1 cellular context compared by ENCODE assay signal in genomic region chr20:38888059-38888831, GRCh38.
TF ChIP-seq lines count a peak whose summit lies in the region.

No MANE protein-coding gene starts in this region.

TF ChIP-seq in HepG2, 621 proteins besides CTCF, POLR2A, EP300 and RAD21 (continued from another document and continues in another):
- TF ChIP-seq MAX (IDR thresholded peaks at IDR 0.05) (no peak; the same call in 1 of the 2 replicates), ZNF747 (CRISPR knock-in tag; IDR thresholded peaks at IDR 0.05; ENCODE audit: borderline replicate concordance) (0 out of 2 replicates have a peak, but pooled peaks have one; percentile 25), ZNF598 (CRISPR knock-in tag; IDR thresholded peaks at IDR 0.05; ENCODE audit: borderline replicate concordance) (0 out of 2 replicates have a peak, but pooled peaks have one; percentile 48), ZNF776 (CRISPR knock-in tag; IDR thresholded peaks at IDR 0.05) (peak; percentile 71; the same call in 1 of the 2 replicates), XRCC5 (optimal IDR thresholded peaks at IDR 0.05; ENCODE audit: low read length) (peak; percentile 28), HDAC1 (CRISPR knock-in tag; IDR thresholded peaks at IDR 0.05) (peak; percentile 72; the same call in 1 of the 2 replicates), ZBTB43 (CRISPR knock-in tag; conservative IDR thresholded peaks at IDR 0.05) (no peak), CBX1 (IDR thresholded peaks at IDR 0.05; ENCODE audit: low read depth) (no peak), SNAPC5 (CRISPR knock-in tag; IDR thresholded peaks at IDR 0.05; ENCODE audit: borderline replicate concordance) (no peak), ARID4A (CRISPR knock-in tag; IDR thresholded peaks at IDR 0.05; ENCODE audit: borderline replicate concordance) (peak; percentile 41; the same call in 1 of the 2 replicates), HIVEP1 (CRISPR knock-in tag; IDR thresholded peaks at IDR 0.05) (peak; percentile 58; the same call in 1 of the 2 replicates), ZNF782 (CRISPR knock-in tag; IDR thresholded peaks at IDR 0.05; ENCODE audit: borderline replicate concordance) (no peak; the same call in 1 of the 2 replicates), ZNF10 (CRISPR knock-in tag; IDR thresholded peaks at IDR 0.05; ENCODE audit: borderline replicate concordance, low read depth) (no peak), TEAD2 (CRISPR knock-in tag; IDR thresholded peaks at IDR 0.05) (no peak), PHF8 (CRISPR knock-in tag; IDR thresholded peaks at IDR 0.05) (no peak), PITX1 (CRISPR knock-in tag; IDR thresholded peaks at IDR 0.05) (peak; percentile 91), CAMTA2 (CRISPR knock-in tag; IDR thresholded peaks at IDR 0.05; ENCODE audit: borderline replicate concordance) (no peak), ZNF891 (CRISPR knock-in tag; IDR thresholded peaks at IDR 0.05) (peak; percentile 63), HNRNPUL1 (IDR thresholded peaks at IDR 0.05; ENCODE audit: low read depth, low read length) (no peak), ZNF274 (CRISPR knock-in tag; IDR thresholded peaks at IDR 0.05) (no peak), TEAD3 (CRISPR knock-in tag; optimal IDR thresholded peaks at IDR 0.05; ENCODE audit: borderline replicate concordance) (peak; percentile 33), ZNF616 (CRISPR knock-in tag; IDR thresholded peaks at IDR 0.05; ENCODE audit: low read depth) (no peak), CENPX (CRISPR knock-in tag; IDR thresholded peaks at IDR 0.05) (no peak), FOXP1 (IDR thresholded peaks at IDR 0.05) (no peak), FOXP1 (CRISPR knock-in tag; IDR thresholded peaks at IDR 0.05) (no peak), ZNF644 (CRISPR knock-in tag; IDR thresholded peaks at IDR 0.05; ENCODE audit: low read depth) (peak; percentile 39; the same call in 1 of the 2 replicates), ZMYM3 (CRISPR knock-in tag; IDR thresholded peaks at IDR 0.05) (no peak), MEIS2 (CRISPR knock-in tag; IDR thresholded peaks at IDR 0.05) (no peak), DR1 (CRISPR knock-in tag; IDR thresholded peaks at IDR 0.05) (0 out of 2 replicates have a peak, but pooled peaks have one; percentile 25), RBM22 (optimal IDR thresholded peaks at IDR 0.05; ENCODE audit: low read length) (no peak), ATF7 (IDR thresholded peaks at IDR 0.05) (no peak), ATF7 (CRISPR knock-in tag; IDR thresholded peaks at IDR 0.05) (peak; percentile 56; the same call in 1 of the 2 replicates), GATAD2A (CRISPR knock-in tag; IDR thresholded peaks at IDR 0.05) (peak; percentile 71), DNMT3B (CRISPR knock-in tag; conservative IDR thresholded peaks at IDR 0.05) (no peak), ATF7-NPFF (CRISPR knock-in tag; IDR thresholded peaks at IDR 0.05; ENCODE audit: low read depth) (no peak), GTF3A (CRISPR knock-in tag; conservative IDR thresholded peaks at IDR 0.05) (no peak), GPN1 (CRISPR knock-in tag; IDR thresholded peaks at IDR 0.05; ENCODE audit: borderline replicate concordance) (no peak), ZFY (CRISPR knock-in tag; IDR thresholded peaks at IDR 0.05) (peak; percentile 55), UBTF (CRISPR knock-in tag; IDR thresholded peaks at IDR 0.05) (peak; percentile 50; the same call in 1 of the 2 replicates), THAP8 (CRISPR knock-in tag; IDR thresholded peaks at IDR 0.05; ENCODE audit: borderline replicate concordance) (no peak), ZNF737 (CRISPR knock-in tag; IDR thresholded peaks at IDR 0.05; ENCODE audit: borderline replicate concordance) (no peak), FOXJ3 (CRISPR knock-in tag; IDR thresholded peaks at IDR 0.05; ENCODE audit: borderline replicate concordance) (no peak), ZFP91 (CRISPR knock-in tag; IDR thresholded peaks at IDR 0.05; ENCODE audit: borderline replicate concordance) (peak; percentile 65; the same call in 1 of the 2 replicates), ZNF614 (CRISPR knock-in tag; IDR thresholded peaks at IDR 0.05; ENCODE audit: borderline replicate concordance) (0 out of 2 replicates have a peak, but pooled peaks have one; percentile 36), ZNF354B (CRISPR knock-in tag; IDR thresholded peaks at IDR 0.05) (no peak), CREB3 (CRISPR knock-in tag; IDR thresholded peaks at IDR 0.05) (no peak), ZNF547 (CRISPR knock-in tag; IDR thresholded peaks at IDR 0.05) (0 out of 2 replicates have a peak, but pooled peaks have one; percentile 55), JUNB (CRISPR knock-in tag; IDR thresholded peaks at IDR 0.05; ENCODE audit: borderline replicate concordance) (no peak)
